Comparison of ENCODE assay signal across 14 cellular contexts in genomic region chr11:47353978-47354774, GRCh38. TPM values are rescaled to one million over a fixed set of nuclear protein-coding genes. Genes with fewer than 3 reads are reported as not detected.
DNase-seq lines count a peak whose midpoint lies in the region; ATAC-seq, FAIRE-seq and TF ChIP-seq lines count a peak whose summit lies in the region.
"Had no signal": no experiment of that assay in that cellular context is flagged by ENCODE, and none has a peak within 500 bp of the region (broad histone marks: within the 10 kb centered on the region; RNA-seq: fewer than 3 reads in every experiment).

No MANE protein-coding gene starts in this region.

- H3K27ac ChIP-seq in dorsolateral prefrontal cortex (peak overlapping the region in 8 of 59 donors; percentile 51 to 83 (median 72)), mesendoderm (ENCODE audit: low read depth, low read length) (no peak overlapping the region), stomach smooth muscle (ENCODE audit: low read length) (no peak overlapping the region)

- WGBS in mesendoderm (ENCODE audit: extremely low coverage, insufficient coverage, low lambda C conversion rate): no CpG with 5 or more reads among the region's 15 CpGs

- H3K9ac ChIP-seq in mesendoderm (ENCODE audit: low read length) (peak overlapping the region; percentile 61), stomach smooth muscle (ENCODE audit: low read length in 2 of 2) (peak overlapping the region; percentile 29 to 62)

- H3K18ac ChIP-seq in mesendoderm (ENCODE audit: low read length): no peak overlapping the region

- H3K36me3 ChIP-seq in mesendoderm (ENCODE audit: control insufficient read depth, insufficient read depth, low read length) (no peaks in the 10 kb centered on the region), stomach smooth muscle (ENCODE audit: control insufficient read depth in 2 of 2, insufficient read depth in 2 of 2, low read length in 2 of 2) (peaks cover 2 to 7% of the 10 kb centered on the region in 2 donors)

- H3K4me1 ChIP-seq in mesendoderm (ENCODE audit: control insufficient read depth, low read depth, low read length) (peaks cover 2% of the 10 kb centered on the region), stomach smooth muscle (ENCODE audit: control insufficient read depth, insufficient read depth, low read length) (peaks cover 13% of the 10 kb centered on the region)

- H2AK5ac ChIP-seq in mesendoderm (ENCODE audit: low read length): no peak overlapping the region

- H3K79me2 ChIP-seq in mesendoderm (ENCODE audit: control insufficient read depth, insufficient read depth, low read length): no peaks in the 10 kb centered on the region

- H3K27me3 ChIP-seq in dorsolateral prefrontal cortex (no peaks in the 10 kb centered on the region), mesendoderm (ENCODE audit: insufficient read depth, low read length, poor library complexity) (no peaks in the 10 kb centered on the region), stomach smooth muscle (ENCODE audit: control insufficient read depth in 1 of 2, insufficient read depth in 2 of 2, low read length in 2 of 2) (no peaks in the 10 kb centered on the region)

- DNase-seq in HTR-8/SVneo (ENCODE audit: insufficient read length, low spot score) (no peak), dorsolateral prefrontal cortex (no peak), mesendoderm (no peak), NCI-H524 (lab: John Stamatoyannopoulos, UW) (no peak), glomerular visceral epithelial cell (ENCODE audit: extremely low spot score) (no peak)
- DNase-seq: activated CD4-positive, alpha-beta T cell treated with anti-CD3 and anti-CD28 coated beads for 1 hour; activated T-cell treated with anti-CD3 and anti-CD28 coated beads, Interleukin-2, amount 50 U/mL, for 1 hour; NCI-H1092 treated with DMSO at 0.1 percent for 48 hours; stimulated activated CD4-positive, alpha-beta T cell treated with anti-CD3 and anti-CD28 coated beads, Interleukin-2, amount 100 ng/mL, for 48 hours; T-cell had no signal

- no peak overlapping the region for H4K5ac ChIP-seq in mesendoderm (ENCODE audit: low read length)

- H2BK5ac ChIP-seq in mesendoderm (ENCODE audit: low read length): no peak overlapping the region

- FAIRE-seq in HTR-8/SVneo (lab: Jason Lieb, UNC): peak; percentile 33

- H3K4me3 ChIP-seq in dorsolateral prefrontal cortex (peak overlapping the region; percentile 49 to 80 (median 65)), mesendoderm (ENCODE audit: low read length) (no peak overlapping the region), stomach smooth muscle (ENCODE audit: low read length in 2 of 2) (peak overlapping the region; percentile 54 to 73)

- no peak overlapping the region for H2BK120ac ChIP-seq in mesendoderm (ENCODE audit: low read depth, low read length)

- ATAC-seq in GM21576 (IDR thresholded peaks at IDR 0.05; ENCODE audit: unreplicated experiment): no peak
- ATAC-seq: T-cell had no signal

- no peak overlapping the region for H3K23ac ChIP-seq in mesendoderm (ENCODE audit: low read length)

- H3K4ac ChIP-seq in mesendoderm (ENCODE audit: low read depth, low read length): no peak overlapping the region

- no peak for TF ChIP-seq CTCF in dorsolateral prefrontal cortex (IDR thresholded peaks at IDR 0.05 in 54 of 56, conservative IDR thresholded peaks at IDR 0.05 in 2 of 56; ENCODE audit: low read depth in 1 of 56, partially characterized antibody in 56 of 56)

- no peak overlapping the region for H2BK15ac ChIP-seq in mesendoderm (replicated peaks; ENCODE audit: low read depth)

- H3K4me2 ChIP-seq in mesendoderm (ENCODE audit: low read length): no peak overlapping the region

- intact Hi-C loops in dorsolateral prefrontal cortex (cut with DNase I): loop anchor here in 1 of 2 donors (2.0 to 10.0 kb wide), 3 partner anchors 109 to 469 kb away; partner anchors contain the start of gene ACP2

- no peak overlapping the region for H4K8ac ChIP-seq in mesendoderm (ENCODE audit: low read depth, low read length)

- peak overlapping the region; percentile 80 for H3K56ac ChIP-seq in mesendoderm (ENCODE audit: low read length)

- H3K79me1 ChIP-seq in mesendoderm (ENCODE audit: low read length): no peaks in the 10 kb centered on the region

- H3K9me3 ChIP-seq in stomach smooth muscle (ENCODE audit: control insufficient read depth in 2 of 2, low read length in 2 of 2): no peaks in the 10 kb centered on the region

RNA-seq across cellular contexts. Expression of gene MYBPC3, which starts 1.7 kb away (rescaled TPM):
- under 1 TPM in 37 of 120 experiments, not detected in 83; 0.08 to 0.36 (median 0.15) TPM for total RNA-seq in dorsolateral prefrontal cortex
- polyA plus RNA-seq in mesendoderm (2013, experiment 1 of 2): not detected
- not detected for polyA plus RNA-seq in mesendoderm (2013, experiment 2 of 2)
- total RNA-seq: HT-29, renal cortical epithelial cell, T-cell had no signal

RNA-seq across cellular contexts. Expression of gene SPI1, which starts 24.2 kb away (rescaled TPM):
- 10 to 100 TPM in 76 of 120 experiments, 1 to 10 TPM in 44; 2.1 to 44.5 (median 11.4) TPM for total RNA-seq in dorsolateral prefrontal cortex
- polyA plus RNA-seq in mesendoderm (2013, experiment 1 of 2): 0.70 TPM
- 0.63 TPM for polyA plus RNA-seq in mesendoderm (2013, experiment 2 of 2)
- total RNA-seq: HT-29, renal cortical epithelial cell had no signal

RNA-seq across cellular contexts. Expression of gene SLC39A13, which starts 54.2 kb away (rescaled TPM):
- total RNA-seq in dorsolateral prefrontal cortex: 10 to 100 TPM; 29.5 to 62.3 (median 39.7) TPM
- 10.9 TPM for polyA plus RNA-seq in mesendoderm (2013, experiment 1 of 2)
- polyA plus RNA-seq in mesendoderm (2013, experiment 2 of 2): 11.3 TPM
